Comparison of ENCODE assay signal across 1 cellular context in genomic region chr16:67206129-67206837, GRCh38.
A peak's percentile ranks its signal among the peaks of the same experiment; 100 is the strongest.
TF ChIP-seq lines count a peak whose summit lies in the region.

No MANE protein-coding gene starts in this region.

TF ChIP-seq in HepG2, 621 proteins besides CTCF, POLR2A, EP300 and RAD21:
- TF ChIP-seq SETDB1 (CRISPR knock-in tag; IDR thresholded peaks at IDR 0.05; ENCODE audit: borderline replicate concordance) (no peak), POLR2G (IDR thresholded peaks at IDR 0.05; ENCODE audit: low read depth, low read length) (peak; percentile 37; the same call in 1 of the 2 replicates), HMGXB4 (CRISPR knock-in tag; IDR thresholded peaks at IDR 0.05; ENCODE audit: borderline replicate concordance in 1 of 2, low read depth in 1 of 2) (no peak), ZNF275 (CRISPR knock-in tag; IDR thresholded peaks at IDR 0.05; ENCODE audit: borderline replicate concordance) (no peak), PAXIP1 (CRISPR knock-in tag; conservative IDR thresholded peaks at IDR 0.05) (no peak), POGK (CRISPR knock-in tag; conservative IDR thresholded peaks at IDR 0.05) (peak; percentile 45; the same call in 1 of the 2 replicates), HHEX (CRISPR knock-in tag; IDR thresholded peaks at IDR 0.05) (no peak), CEBPG (CRISPR knock-in tag; IDR thresholded peaks at IDR 0.05) (no peak), ZNF574 (CRISPR knock-in tag; IDR thresholded peaks at IDR 0.05) (0 out of 2 replicates have a peak, but pooled peaks have one; percentile 1), ATF6 (CRISPR knock-in tag; conservative IDR thresholded peaks at IDR 0.05) (no peak), HIC2 (CRISPR knock-in tag; IDR thresholded peaks at IDR 0.05; ENCODE audit: low read depth) (no peak), TMF1 (CRISPR knock-in tag; IDR thresholded peaks at IDR 0.05; ENCODE audit: low read depth) (no peak), NONO (IDR thresholded peaks at IDR 0.05) (no peak), NONO (CRISPR knock-in tag; conservative IDR thresholded peaks at IDR 0.05) (peak; percentile 40; the same call in 1 of the 2 replicates), SSRP1 (CRISPR knock-in tag; IDR thresholded peaks at IDR 0.05) (peak; percentile 62; the same call in 1 of the 2 replicates), ATF7-NPFF (CRISPR knock-in tag; IDR thresholded peaks at IDR 0.05; ENCODE audit: low read depth) (0 out of 2 replicates have a peak, but pooled peaks have one; percentile 23), KLF11 (CRISPR knock-in tag; IDR thresholded peaks at IDR 0.05) (no peak), ZNF878 (CRISPR knock-in tag; IDR thresholded peaks at IDR 0.05) (no peak), FOXO1 (CRISPR knock-in tag; IDR thresholded peaks at IDR 0.05) (no peak), SOX5 (CRISPR knock-in tag; IDR thresholded peaks at IDR 0.05; ENCODE audit: borderline replicate concordance) (no peak), CENPT (CRISPR knock-in tag; IDR thresholded peaks at IDR 0.05; ENCODE audit: low read depth) (no peak), ZNF720 (CRISPR knock-in tag; IDR thresholded peaks at IDR 0.05) (no peak), CCAR2 (optimal IDR thresholded peaks at IDR 0.05; ENCODE audit: low read depth, low read length) (peak; percentile 52), ZFAT (CRISPR knock-in tag; conservative IDR thresholded peaks at IDR 0.05) (no peak), TP53 (CRISPR knock-in tag; conservative IDR thresholded peaks at IDR 0.05) (no peak), CCDC6 (CRISPR knock-in tag; IDR thresholded peaks at IDR 0.05) (no peak), NR2F2 (IDR thresholded peaks at IDR 0.05; ENCODE audit: borderline replicate concordance, low read depth) (no peak), ZNF670 (CRISPR knock-in tag; IDR thresholded peaks at IDR 0.05; ENCODE audit: borderline replicate concordance) (no peak), CERS6 (CRISPR knock-in tag; IDR thresholded peaks at IDR 0.05) (no peak), ARNT2 (CRISPR knock-in tag; IDR thresholded peaks at IDR 0.05; ENCODE audit: low read depth) (peak; percentile 49; the same call in 1 of the 2 replicates), ZNF572 (CRISPR knock-in tag; IDR thresholded peaks at IDR 0.05) (peak; percentile 82; the same call in 1 of the 2 replicates), ZSCAN25 (CRISPR knock-in tag; IDR thresholded peaks at IDR 0.05) (peak; percentile 31; the same call in 1 of the 2 replicates)
TF ChIP-seq in HepG2: peak in this region for 10.
